8 cellular contexts compared by ENCODE assay signal in genomic region chr17:4968166-4968915, GRCh38. TPM values are rescaled to one million over a fixed set of nuclear protein-coding genes. Genes with fewer than 3 reads are reported as not detected.
DNase-seq lines count a peak whose midpoint lies in the region; ATAC-seq and TF ChIP-seq lines count a peak whose summit lies in the region.

No MANE protein-coding gene starts in this region.

- H3K27ac ChIP-seq in DND-41 (ENCODE audit: low read length) = peak overlapping the region; percentile 92

- H3K36me3 Mint-ChIP-seq in activated CD4-positive, alpha-beta memory T cell treated with anti-CD3 and anti-CD28 coated beads, Interleukin-2, amount 10 ng/mL, durations not matched to agents 7 days and 5 days (ENCODE audit: low read depth) = peaks cover 33% of the 10 kb centered on the region

- H3K9me3 ChIP-seq in DND-41 (ENCODE audit: insufficient read depth, low read length, severe bottlenecking) = no peaks in the 10 kb centered on the region

- ATAC-seq in DND-41 (ENCODE audit: insufficient read depth, low read depth) (no peak), HG03196 (IDR thresholded peaks at IDR 0.05; ENCODE audit: unreplicated experiment) (peak; percentile 7), HG03159 (IDR thresholded peaks at IDR 0.05; ENCODE audit: unreplicated experiment) (no peak)

- H3K9ac ChIP-seq in DND-41 (ENCODE audit: low read depth, low read length) = peak overlapping the region; percentile 87

- no peak overlapping the region for H3K27ac Mint-ChIP-seq in activated CD4-positive, alpha-beta memory T cell treated with anti-CD3 and anti-CD28 coated beads, Interleukin-2, amount 10 ng/mL, durations not matched to agents 7 days and 5 days

- H3K4me3 ChIP-seq in DND-41 (ENCODE audit: low read depth in 1 of 2, low read length in 2 of 2) (peak overlapping the region; percentile 29 to 87), foreskin fibroblast (ENCODE audit: low read depth in 1 of 2, low read length in 2 of 2) (peak overlapping the region; percentile 69 to 91)

- no peak for DNase-seq in DND-41
- peak; percentile 45 for DNase-seq in activated CD4-positive, alpha-beta memory T cell treated with anti-CD3 and anti-CD28 coated beads, Interleukin-2, amount 10 ng/mL, durations not matched to agents 7 days and 5 days
- DNase-seq in foreskin fibroblast = no peak
- DNase-seq in retina = peak; percentile 75
- DNase-seq in SKM-1 (lab: John Stamatoyannopoulos, UW; ENCODE audit: unreplicated experiment) = no peak
- no peak for DNase-seq in GDM1 (lab: John Stamatoyannopoulos, UW)

- H4K20me1 ChIP-seq in DND-41 (ENCODE audit: insufficient read depth, low read length) = peaks cover 4% of the 10 kb centered on the region

- CTCF ChIA-PET in activated CD4-positive, alpha-beta memory T cell treated with anti-CD3 and anti-CD28 coated beads, Interleukin-2, amount 10 ng/mL, durations not matched to agents 7 days and 5 days (lab: Charles Lee) = interaction anchor here (1.0 to 2.4 kb wide), 11 partner anchors 9 to 94 kb away, joined by 3 to 22 read pairs (median 6); partner anchors contain the start of genes CAMTA2, CHRNE, INCA1 and KIF1C

- no peak for TF ChIP-seq CTCF in DND-41 (IDR thresholded peaks at IDR 0.05; ENCODE audit: borderline replicate concordance, extremely low read depth, low read length, poor library complexity, severe bottlenecking)
- TF ChIP-seq CTCF in foreskin fibroblast (IDR thresholded peaks at IDR 0.05; ENCODE audit: low read depth, low read length) = no peak

- H3K9me3 Mint-ChIP-seq in activated CD4-positive, alpha-beta memory T cell treated with anti-CD3 and anti-CD28 coated beads, Interleukin-2, amount 10 ng/mL, durations not matched to agents 7 days and 5 days = no peaks in the 10 kb centered on the region

- no peak overlapping the region for H3K4me3 Mint-ChIP-seq in activated CD4-positive, alpha-beta memory T cell treated with anti-CD3 and anti-CD28 coated beads, Interleukin-2, amount 10 ng/mL, durations not matched to agents 7 days and 5 days

- peaks cover 45% of the 10 kb centered on the region for H3K36me3 ChIP-seq in DND-41 (ENCODE audit: insufficient read depth, low read length)

- H3K79me2 ChIP-seq in DND-41 (ENCODE audit: insufficient read depth, low read length) = peaks cover 39% of the 10 kb centered on the region

- POLR2A ChIA-PET in activated CD4-positive, alpha-beta memory T cell treated with anti-CD3 and anti-CD28 coated beads, Interleukin-2, amount 10 ng/mL, durations not matched to agents 7 days and 5 days (lab: Charles Lee) = interaction anchor here (1.1 to 15.5 kb wide), 10 partner anchors 12 to 825 kb away, joined by 3 to 711 read pairs (median 6); partner anchors contain the start of genes CAMTA2, ENO3, INCA1 and KIF1C

- H3K4me1 Mint-ChIP-seq in activated CD4-positive, alpha-beta memory T cell treated with anti-CD3 and anti-CD28 coated beads, Interleukin-2, amount 10 ng/mL, durations not matched to agents 7 days and 5 days = peaks cover 23% of the 10 kb centered on the region

- H3K27me3 Mint-ChIP-seq in activated CD4-positive, alpha-beta memory T cell treated with anti-CD3 and anti-CD28 coated beads, Interleukin-2, amount 10 ng/mL, durations not matched to agents 7 days and 5 days = no peaks in the 10 kb centered on the region

- no peaks in the 10 kb centered on the region for H3K27me3 ChIP-seq in DND-41 (ENCODE audit: insufficient read depth, low read length, poor library complexity)

- peaks cover 32% of the 10 kb centered on the region for H3K4me1 ChIP-seq in DND-41 (ENCODE audit: insufficient read depth, low read length)

- H2AFZ ChIP-seq in DND-41 (ENCODE audit: low read depth, low read length) = peak overlapping the region; percentile 83

- H3K4me2 ChIP-seq in DND-41 (ENCODE audit: insufficient read depth, low read length) = peak overlapping the region; percentile 99

RNA-seq across cellular contexts. Expression of gene SPAG7, which starts 0.7 kb away (rescaled TPM):
- total RNA-seq in activated CD4-positive, alpha-beta memory T cell treated with anti-CD3 and anti-CD28 coated beads, Interleukin-2, amount 10 ng/mL, durations not matched to agents 7 days and 5 days = 10 to 100 TPM; 53.0 to 58.2 TPM

RNA-seq across cellular contexts. Expression of gene ENO3, which starts 17.4 kb away (rescaled TPM):
- total RNA-seq in activated CD4-positive, alpha-beta memory T cell treated with anti-CD3 and anti-CD28 coated beads, Interleukin-2, amount 10 ng/mL, durations not matched to agents 7 days and 5 days = 10 to 100 TPM; 26.8 to 33.0 TPM

RNA-seq across cellular contexts. Expression of gene CAMTA2, which starts 19.1 kb away (rescaled TPM):
- total RNA-seq in activated CD4-positive, alpha-beta memory T cell treated with anti-CD3 and anti-CD28 coated beads, Interleukin-2, amount 10 ng/mL, durations not matched to agents 7 days and 5 days = 10 to 100 TPM; 73.2 to 80.1 TPM

RNA-seq across cellular contexts. Expression of gene PFN1, which starts 20.0 kb away (rescaled TPM):
- total RNA-seq in activated CD4-positive, alpha-beta memory T cell treated with anti-CD3 and anti-CD28 coated beads, Interleukin-2, amount 10 ng/mL, durations not matched to agents 7 days and 5 days = 1,000 to 10,000 TPM; 2,149 to 2,220 TPM

RNA-seq across cellular contexts. Expression of gene RNF167, which starts 28.3 kb away (rescaled TPM):
- total RNA-seq in activated CD4-positive, alpha-beta memory T cell treated with anti-CD3 and anti-CD28 coated beads, Interleukin-2, amount 10 ng/mL, durations not matched to agents 7 days and 5 days = 100 to 1,000 TPM; 249 to 261 TPM

Comparison
In these comparisons a context has a peak if more than half of its experiments do, and no peak if none do; other contexts are left out.
1. DNase-seq: peak in activated CD4-positive, alpha-beta memory T cell treated with anti-CD3 and anti-CD28 coated beads, Interleukin-2, amount 10 ng/mL, durations not matched to agents 7 days and 5 days (single experiment) and retina (single experiment); none in DND-41 (single experiment), foreskin fibroblast (0 of 2), SKM-1 (single experiment) and GDM1 (single experiment).